21 cellular contexts compared by ENCODE assay signal in the genomic region with DNA sequence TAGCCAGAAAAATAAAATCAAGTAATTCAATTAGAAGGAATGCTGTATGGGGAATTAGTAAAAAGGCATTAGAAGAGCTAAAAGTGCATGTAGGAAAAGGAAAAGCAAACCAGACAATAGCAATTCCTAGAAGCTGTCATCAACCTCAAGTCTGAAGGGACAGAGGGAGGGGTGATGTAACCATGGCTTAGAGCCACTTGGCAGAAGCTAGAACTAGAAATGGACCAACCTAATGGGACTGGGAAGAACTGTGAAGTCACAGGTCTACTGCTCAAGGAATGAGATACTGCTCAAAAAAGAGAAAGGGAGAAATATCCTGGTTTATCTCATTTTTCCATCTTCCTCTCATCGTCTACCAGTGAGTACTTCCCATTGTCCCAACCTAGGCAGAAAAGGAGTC.
DNase-seq lines count a peak whose midpoint lies in the region; ATAC-seq, FAIRE-seq and TF ChIP-seq lines count a peak whose summit lies in the region.
"Had no signal": no experiment of that assay in that cellular context is flagged by ENCODE, and none has a peak within 500 bp of the region (broad histone marks: within the 10 kb centered on the region; RNA-seq: fewer than 3 reads in every experiment).

No MANE protein-coding gene starts in this region.

- H3K4me1 ChIP-seq in left ventricle myocardium inferior (no peaks in the 10 kb centered on the region), kidney (ENCODE audit: control insufficient read depth in 1 of 2, insufficient read depth in 1 of 2, low read depth in 1 of 2, low read length in 2 of 2) (no peaks in the 10 kb centered on the region)

- no peak for TF ChIP-seq CTCF in left ventricle myocardium inferior (IDR thresholded peaks at IDR 0.05; ENCODE audit: borderline replicate concordance)
- no peak for TF ChIP-seq CTCF in AG10803 (conservative IDR thresholded peaks at IDR 0.05; ENCODE audit: low read length)
- no peak for TF ChIP-seq CTCF in fibroblast of pulmonary artery (IDR thresholded peaks at IDR 0.05; ENCODE audit: low read length, missing control alignments)
- TF ChIP-seq CTCF in kidney (IDR thresholded peaks at IDR 0.05; ENCODE audit: borderline replicate concordance, extremely low read depth, insufficient read depth): no peak

- no peak for FAIRE-seq in kidney (lab: Jason Lieb, UNC)
- FAIRE-seq: A204.1, G401.6, GM12892, GM19239 had no signal

- DNase-seq in Right ventricle myocardium inferior (ENCODE audit: missing footprints): no peak
- DNase-seq in left ventricle myocardium inferior: no peak
- peak; percentile 1 for DNase-seq in AG10803 (ENCODE audit: low read depth)
- DNase-seq in NCI-H446 treated with DMSO at 0.1 percent for 48 hours (lab: John Stamatoyannopoulos, UW): peak; percentile 7
- DNase-seq in fibroblast of pulmonary artery (ENCODE audit: low read depth): peak; percentile 68
- DNase-seq in kidney: no peak
- DNase-seq in activated naive CD4-positive, alpha-beta T cell (lab: John Stamatoyannopoulos, UW): no peak
- DNase-seq: C1 segment of cervical spinal cord; Calu3; CD4-positive, alpha-beta memory T cell; COR-L47; DMS53; DMS79 treated with DMSO at 0.1 percent for 48 hours; H9 had no signal

- H3K36me3 ChIP-seq in left ventricle myocardium inferior (no peaks in the 10 kb centered on the region), kidney (ENCODE audit: control insufficient read depth in 1 of 2, insufficient read depth in 2 of 2, low read length in 2 of 2) (no peaks in the 10 kb centered on the region)

- H3K27ac ChIP-seq in left ventricle myocardium inferior (replicated peaks) (no peak overlapping the region), kidney (ENCODE audit: low read depth in 2 of 2, low read length in 2 of 2) (no peak overlapping the region)
- H3K27ac ChIP-seq: 22Rv1 had no signal

- H3K9me3 ChIP-seq in left ventricle myocardium inferior (replicated peaks): no peaks in the 10 kb centered on the region
- no peaks in the 10 kb centered on the region for H3K9me3 ChIP-seq in kidney (ENCODE audit: control insufficient read depth in 1 of 2, low read length in 2 of 2)

- no peaks in the 10 kb centered on the region for H3K27me3 ChIP-seq in left ventricle myocardium inferior (ENCODE audit: low read depth)

- ATAC-seq in Right ventricle myocardium inferior: peak; percentile 37
- ATAC-seq: GM23338, HCT116 had no signal

- no peak overlapping the region for H3K4me3 ChIP-seq in left ventricle myocardium inferior
- H3K4me3 ChIP-seq in AG10803 (ENCODE audit: low read length): no peak overlapping the region
- H3K4me3 ChIP-seq in fibroblast of pulmonary artery (replicated peaks; ENCODE audit: low read depth, low read length): no peak overlapping the region
- H3K4me3 ChIP-seq in kidney (ENCODE audit: low read length in 2 of 2): no peak overlapping the region
- H3K4me3 ChIP-seq: GM23338 had no signal

- intact Hi-C loops in Right ventricle myocardium inferior (cut with DNase I): no loop called here
- intact Hi-C loops in left ventricle myocardium inferior (cut with micrococcal nuclease): no loop called here
- intact Hi-C loops in kidney (cut with DNase I): no loop called here

- no peak overlapping the region for H3K9ac ChIP-seq in kidney (ENCODE audit: low read length in 2 of 2)

Comparison
In these comparisons a context has a peak if more than half of its experiments do, and no peak if none do; other contexts are left out.
1. DNase-seq: peak in AG10803 (single experiment), NCI-H446 treated with DMSO at 0.1 percent for 48 hours (single experiment) and fibroblast of pulmonary artery (single experiment); none in Right ventricle myocardium inferior (single experiment), left ventricle myocardium inferior (single experiment), kidney (single experiment) and activated naive CD4-positive, alpha-beta T cell (0 of 4).